1 cellular context compared by ENCODE assay signal in genomic region chr5:72818866-72819534, GRCh38.
TF ChIP-seq lines count a peak whose summit lies in the region.

No MANE protein-coding gene starts in this region.

TF ChIP-seq in K562, 482 proteins besides CTCF, POLR2A, EP300 and RAD21 (continued from another document):
- TF ChIP-seq CSDE1 (IDR thresholded peaks at IDR 0.05) (no peak), ZEB2 (IDR thresholded peaks at IDR 0.05) (no peak), TEAD1 (CRISPR knock-in tag; IDR thresholded peaks at IDR 0.05) (no peak), ZNF655 (CRISPR knock-in tag; IDR thresholded peaks at IDR 0.05) (no peak), DPF2 (IDR thresholded peaks at IDR 0.05) (no peak), MLX (CRISPR knock-in tag; conservative IDR thresholded peaks at IDR 0.05) (no peak), FOSL1 (tag; conservative IDR thresholded peaks at IDR 0.05) (no peak), CREB1 (IDR thresholded peaks at IDR 0.05) (no peak), CREB1 (CRISPR knock-in tag; IDR thresholded peaks at IDR 0.05) (0 out of 2 replicates have a peak, but pooled peaks have one; percentile 19), ZFP1 (CRISPR knock-in tag; IDR thresholded peaks at IDR 0.05) (no peak), CREB3 (tag; conservative IDR thresholded peaks at IDR 0.05; ENCODE audit: low read depth) (no peak), ARNT (IDR thresholded peaks at IDR 0.05) (no peak), ZNF212 (CRISPR knock-in tag; IDR thresholded peaks at IDR 0.05) (no peak), HBP1 (CRISPR knock-in tag; IDR thresholded peaks at IDR 0.05) (no peak), FUS (optimal IDR thresholded peaks at IDR 0.05; ENCODE audit: low read depth, low read length) (no peak), PURB (CRISPR knock-in tag; IDR thresholded peaks at IDR 0.05; ENCODE audit: low read depth) (no peak), PREB (CRISPR knock-in tag; IDR thresholded peaks at IDR 0.05) (0 out of 2 replicates have a peak, but pooled peaks have one; percentile 45), ZNF766 (CRISPR knock-in tag; conservative IDR thresholded peaks at IDR 0.05) (peak; percentile 98), ZNF551 (CRISPR knock-in tag; IDR thresholded peaks at IDR 0.05) (no peak), CREM (IDR thresholded peaks at IDR 0.05; ENCODE audit: low read depth) (peak; percentile 64), YY1 (IDR thresholded peaks at IDR 0.05; ENCODE audit: borderline replicate concordance in 1 of 3, control insufficient read depth in 1 of 3, extremely low read depth in 1 of 3, insufficient read depth in 3 of 3, insufficient read length in 1 of 3, insufficient replicate concordance in 2 of 3, low read depth in 1 of 3, low read length in 2 of 3) (no peak), IRF9 (tag; IDR thresholded peaks at IDR 0.05) (no peak), HLTF (IDR thresholded peaks at IDR 0.05) (no peak), TCFL5 (CRISPR knock-in tag; conservative IDR thresholded peaks at IDR 0.05) (no peak), NR2C2 (CRISPR knock-in tag; IDR thresholded peaks at IDR 0.05) (peak; percentile 74), NR2C2 (tag; IDR thresholded peaks at IDR 0.05) (peak; percentile 95), TAF9B (IDR thresholded peaks at IDR 0.05; ENCODE audit: partially characterized antibody) (no peak), ZBTB33 (CRISPR knock-in tag; IDR thresholded peaks at IDR 0.05) (no peak), NFE2L1 (tag; IDR thresholded peaks at IDR 0.05; ENCODE audit: borderline replicate concordance, low read depth) (no peak), ZBTB49 (CRISPR knock-in tag; IDR thresholded peaks at IDR 0.05; ENCODE audit: borderline replicate concordance) (no peak), ZNF140 (CRISPR knock-in tag; IDR thresholded peaks at IDR 0.05) (no peak), POLR3A (IDR thresholded peaks at IDR 0.05; ENCODE audit: borderline replicate concordance, extremely low read depth, insufficient read depth, insufficient read length) (no peak), ZNF436 (CRISPR knock-in tag; IDR thresholded peaks at IDR 0.05) (no peak), POLR2G (IDR thresholded peaks at IDR 0.05; ENCODE audit: low read depth, low read length) (no peak)
- TF ChIP-seq, protein P1, sequence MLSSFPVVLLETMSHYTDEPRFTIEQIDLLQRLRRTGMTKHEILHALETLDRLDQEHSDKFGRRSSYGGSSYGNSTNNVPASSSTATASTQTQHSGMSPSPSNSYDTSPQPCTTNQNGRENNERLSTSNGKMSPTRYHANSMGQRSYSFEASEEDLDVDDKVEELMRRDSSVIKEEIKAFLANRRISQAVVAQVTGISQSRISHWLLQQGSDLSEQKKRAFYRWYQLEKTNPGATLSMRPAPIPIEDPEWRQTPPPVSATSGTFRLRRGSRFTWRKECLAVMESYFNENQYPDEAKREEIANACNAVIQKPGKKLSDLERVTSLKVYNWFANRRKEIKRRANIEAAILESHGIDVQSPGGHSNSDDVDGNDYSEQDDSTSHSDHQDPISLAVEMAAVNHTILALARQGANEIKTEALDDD (IDR thresholded peaks at IDR 0.05), result peak; percentile 50
- TF ChIP-seq, protein P2, sequence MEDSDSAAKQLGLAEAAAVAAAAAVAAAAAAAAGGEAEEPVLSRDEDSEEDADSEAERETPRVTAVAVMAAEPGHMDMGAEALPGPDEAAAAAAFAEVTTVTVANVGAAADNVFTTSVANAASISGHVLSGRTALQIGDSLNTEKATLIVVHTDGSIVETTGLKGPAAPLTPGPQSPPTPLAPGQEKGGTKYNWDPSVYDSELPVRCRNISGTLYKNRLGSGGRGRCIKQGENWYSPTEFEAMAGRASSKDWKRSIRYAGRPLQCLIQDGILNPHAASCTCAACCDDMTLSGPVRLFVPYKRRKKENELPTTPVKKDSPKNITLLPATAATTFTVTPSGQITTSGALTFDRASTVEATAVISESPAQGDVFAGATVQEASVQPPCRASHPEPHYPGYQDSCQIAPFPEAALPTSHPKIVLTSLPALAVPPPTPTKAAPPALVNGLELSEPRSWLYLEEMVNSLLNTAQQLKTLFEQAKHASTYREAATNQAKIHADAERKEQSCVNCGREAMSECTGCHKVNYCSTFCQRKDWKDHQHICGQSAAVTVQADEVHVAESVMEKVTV (CRISPR knock-in tag; IDR thresholded peaks at IDR 0.05), result peak; percentile 49
- TF ChIP-seq, protein P3, sequence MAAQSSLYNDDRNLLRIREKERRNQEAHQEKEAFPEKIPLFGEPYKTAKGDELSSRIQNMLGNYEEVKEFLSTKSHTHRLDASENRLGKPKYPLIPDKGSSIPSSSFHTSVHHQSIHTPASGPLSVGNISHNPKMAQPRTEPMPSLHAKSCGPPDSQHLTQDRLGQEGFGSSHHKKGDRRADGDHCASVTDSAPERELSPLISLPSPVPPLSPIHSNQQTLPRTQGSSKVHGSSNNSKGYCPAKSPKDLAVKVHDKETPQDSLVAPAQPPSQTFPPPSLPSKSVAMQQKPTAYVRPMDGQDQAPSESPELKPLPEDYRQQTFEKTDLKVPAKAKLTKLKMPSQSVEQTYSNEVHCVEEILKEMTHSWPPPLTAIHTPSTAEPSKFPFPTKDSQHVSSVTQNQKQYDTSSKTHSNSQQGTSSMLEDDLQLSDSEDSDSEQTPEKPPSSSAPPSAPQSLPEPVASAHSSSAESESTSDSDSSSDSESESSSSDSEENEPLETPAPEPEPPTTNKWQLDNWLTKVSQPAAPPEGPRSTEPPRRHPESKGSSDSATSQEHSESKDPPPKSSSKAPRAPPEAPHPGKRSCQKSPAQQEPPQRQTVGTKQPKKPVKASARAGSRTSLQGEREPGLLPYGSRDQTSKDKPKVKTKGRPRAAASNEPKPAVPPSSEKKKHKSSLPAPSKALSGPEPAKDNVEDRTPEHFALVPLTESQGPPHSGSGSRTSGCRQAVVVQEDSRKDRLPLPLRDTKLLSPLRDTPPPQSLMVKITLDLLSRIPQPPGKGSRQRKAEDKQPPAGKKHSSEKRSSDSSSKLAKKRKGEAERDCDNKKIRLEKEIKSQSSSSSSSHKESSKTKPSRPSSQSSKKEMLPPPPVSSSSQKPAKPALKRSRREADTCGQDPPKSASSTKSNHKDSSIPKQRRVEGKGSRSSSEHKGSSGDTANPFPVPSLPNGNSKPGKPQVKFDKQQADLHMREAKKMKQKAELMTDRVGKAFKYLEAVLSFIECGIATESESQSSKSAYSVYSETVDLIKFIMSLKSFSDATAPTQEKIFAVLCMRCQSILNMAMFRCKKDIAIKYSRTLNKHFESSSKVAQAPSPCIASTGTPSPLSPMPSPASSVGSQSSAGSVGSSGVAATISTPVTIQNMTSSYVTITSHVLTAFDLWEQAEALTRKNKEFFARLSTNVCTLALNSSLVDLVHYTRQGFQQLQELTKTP (IDR thresholded peaks at IDR 0.05; ENCODE audit: low read depth in 1 of 2, partially characterized antibody in 2 of 2), result no peak
- TF ChIP-seq, protein P4, sequence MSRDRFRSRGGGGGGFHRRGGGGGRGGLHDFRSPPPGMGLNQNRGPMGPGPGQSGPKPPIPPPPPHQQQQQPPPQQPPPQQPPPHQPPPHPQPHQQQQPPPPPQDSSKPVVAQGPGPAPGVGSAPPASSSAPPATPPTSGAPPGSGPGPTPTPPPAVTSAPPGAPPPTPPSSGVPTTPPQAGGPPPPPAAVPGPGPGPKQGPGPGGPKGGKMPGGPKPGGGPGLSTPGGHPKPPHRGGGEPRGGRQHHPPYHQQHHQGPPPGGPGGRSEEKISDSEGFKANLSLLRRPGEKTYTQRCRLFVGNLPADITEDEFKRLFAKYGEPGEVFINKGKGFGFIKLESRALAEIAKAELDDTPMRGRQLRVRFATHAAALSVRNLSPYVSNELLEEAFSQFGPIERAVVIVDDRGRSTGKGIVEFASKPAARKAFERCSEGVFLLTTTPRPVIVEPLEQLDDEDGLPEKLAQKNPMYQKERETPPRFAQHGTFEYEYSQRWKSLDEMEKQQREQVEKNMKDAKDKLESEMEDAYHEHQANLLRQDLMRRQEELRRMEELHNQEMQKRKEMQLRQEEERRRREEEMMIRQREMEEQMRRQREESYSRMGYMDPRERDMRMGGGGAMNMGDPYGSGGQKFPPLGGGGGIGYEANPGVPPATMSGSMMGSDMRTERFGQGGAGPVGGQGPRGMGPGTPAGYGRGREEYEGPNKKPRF (IDR thresholded peaks at IDR 0.05; ENCODE audit: low read depth, low read length), result no peak
- TF ChIP-seq, protein P5, sequence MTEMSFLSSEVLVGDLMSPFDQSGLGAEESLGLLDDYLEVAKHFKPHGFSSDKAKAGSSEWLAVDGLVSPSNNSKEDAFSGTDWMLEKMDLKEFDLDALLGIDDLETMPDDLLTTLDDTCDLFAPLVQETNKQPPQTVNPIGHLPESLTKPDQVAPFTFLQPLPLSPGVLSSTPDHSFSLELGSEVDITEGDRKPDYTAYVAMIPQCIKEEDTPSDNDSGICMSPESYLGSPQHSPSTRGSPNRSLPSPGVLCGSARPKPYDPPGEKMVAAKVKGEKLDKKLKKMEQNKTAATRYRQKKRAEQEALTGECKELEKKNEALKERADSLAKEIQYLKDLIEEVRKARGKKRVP (CRISPR knock-in tag; IDR thresholded peaks at IDR 0.05), result no peak
